ENCODE assay signal across 8 cellular contexts in genomic region chr3:149813367-149814281, GRCh38. TPM values are rescaled to one million over a fixed set of nuclear protein-coding genes. Genes with fewer than 3 reads are reported as not detected.
DNase-seq lines count a peak whose midpoint lies in the region; ATAC-seq and TF ChIP-seq lines count a peak whose summit lies in the region.

No MANE protein-coding gene starts in this region.

- POLR2A ChIA-PET in SK-N-SH (lab: Yijun Ruan, JAX) = interaction anchor here (1.2 to 2.0 kb wide), 2 partner anchors 61 to 66 kb away, joined by 3 to 6 read pairs; partner anchors contain the start of gene COMMD2

- no peak for TF ChIP-seq RAD21 in SK-N-SH (IDR thresholded peaks at IDR 0.05; ENCODE audit: low read length)

- peaks cover 28% of the 10 kb centered on the region for H4K20me1 ChIP-seq in SK-N-SH (ENCODE audit: insufficient read depth)

- no peaks in the 10 kb centered on the region for H3K9me2 ChIP-seq in SK-N-SH

- intact Hi-C loops in left colon (cut with DNase I, micrococcal nuclease) = no loop called here

- CTCF ChIA-PET in SK-N-SH (lab: Yijun Ruan, JAX) = interaction anchor here (0.6 to 1.7 kb wide), 8 partner anchors 12 to 370 kb away, joined by 3 to 9 read pairs (median 3); no protein-coding TSS in a partner anchor

- peaks cover 18% of the 10 kb centered on the region for H3K36me3 Mint-ChIP-seq in stimulated activated memory B cell treated with anti-CD40 and anti-IgM and Interleukin-4, amounts not matched to agents 10 μg/mL and 1 μg/mL and 100 μg/mL, for 72 hours

- H3F3A ChIP-seq in SK-N-SH (replicated peaks; ENCODE audit: insufficient read depth) = peaks cover 31% of the 10 kb centered on the region

- peak overlapping the region; percentile 72 for H3K9ac ChIP-seq in SK-N-SH

- no peak for TF ChIP-seq CTCF in SK-N-SH (IDR thresholded peaks at IDR 0.05)

- TF ChIP-seq EP300 in SK-N-SH (IDR thresholded peaks at IDR 0.05; ENCODE audit: borderline replicate concordance in 1 of 2, low read depth in 1 of 2, low read length in 1 of 2) = no peak

- H3K27ac ChIP-seq in SK-N-SH (ENCODE audit: low read depth in 2 of 2, low read length in 1 of 2) (peak overlapping the region; percentile 83 to 96), cingulate gyrus (ENCODE audit: low read depth, low read length) (peak overlapping the region; percentile 97)

- peak overlapping the region; percentile 93 for H2AFZ ChIP-seq in SK-N-SH (ENCODE audit: low read depth)

- peaks cover 46% of the 10 kb centered on the region for H3K79me2 ChIP-seq in SK-N-SH (ENCODE audit: insufficient read depth)

- H3K4me2 ChIP-seq in SK-N-SH = peak overlapping the region; percentile 90

- H3K27ac Mint-ChIP-seq in stimulated activated memory B cell treated with anti-CD40 and anti-IgM and Interleukin-4, amounts not matched to agents 10 μg/mL and 1 μg/mL and 100 μg/mL, for 72 hours = peak overlapping the region; percentile 98

- H3K4me3 Mint-ChIP-seq in stimulated activated memory B cell treated with anti-CD40 and anti-IgM and Interleukin-4, amounts not matched to agents 10 μg/mL and 1 μg/mL and 100 μg/mL, for 72 hours = peak overlapping the region; percentile 98

- peaks cover 63% of the 10 kb centered on the region for H3K4me1 Mint-ChIP-seq in stimulated activated memory B cell treated with anti-CD40 and anti-IgM and Interleukin-4, amounts not matched to agents 10 μg/mL and 1 μg/mL and 100 μg/mL, for 72 hours

- ATAC-seq in GM19452 (IDR thresholded peaks at IDR 0.05; ENCODE audit: unreplicated experiment) (peak; percentile 21), HG03520 (IDR thresholded peaks at IDR 0.05; ENCODE audit: unreplicated experiment) (peak; percentile 18), left colon (peak; percentile 28)
- ATAC-seq in stimulated activated memory B cell treated with anti-CD40 and anti-IgM and Interleukin-4, amounts not matched to agents 10 μg/mL and 1 μg/mL and 100 μg/mL, for 72 hours = peak; percentile 34

- H3K27me3 Mint-ChIP-seq in stimulated activated memory B cell treated with anti-CD40 and anti-IgM and Interleukin-4, amounts not matched to agents 10 μg/mL and 1 μg/mL and 100 μg/mL, for 72 hours = no peaks in the 10 kb centered on the region

- H3K9me3 ChIP-seq in SK-N-SH = no peaks in the 10 kb centered on the region; the same call in 1 of the 2 replicates

- no peaks in the 10 kb centered on the region for H3K27me3 ChIP-seq in SK-N-SH (ENCODE audit: insufficient read depth)

- under 1% methylated on average over 25 of the region's 29 CpGs for WGBS in SK-N-SH (ENCODE audit: low lambda C conversion rate)

- no peaks in the 10 kb centered on the region for H3K9me3 Mint-ChIP-seq in stimulated activated memory B cell treated with anti-CD40 and anti-IgM and Interleukin-4, amounts not matched to agents 10 μg/mL and 1 μg/mL and 100 μg/mL, for 72 hours

- DNase-seq in DMS 273 (lab: John Stamatoyannopoulos, UW; ENCODE audit: unreplicated experiment) = peak; percentile 58
- DNase-seq in SK-N-SH = peak; percentile 24
- peak in 1 of 2 donors; percentile 25 for DNase-seq in left colon
- DNase-seq in NCI-H345 (lab: John Stamatoyannopoulos, UW) = no peak

- H3K4me1 ChIP-seq in SK-N-SH (ENCODE audit: control insufficient read depth in 1 of 2, insufficient read depth in 2 of 2, low read depth in 1 of 2, low read length in 1 of 2) = peaks cover 5 to 9% of the 10 kb centered on the region in 2 experiments; a peak in 3 of 4 replicates

- peak overlapping the region; percentile 78 to 93 for H3K4me3 ChIP-seq in SK-N-SH (ENCODE audit: low read depth in 2 of 2, low read length in 1 of 2)

- no peaks in the 10 kb centered on the region for H3K36me3 ChIP-seq in SK-N-SH (replicated peaks in 1 of 2; ENCODE audit: control insufficient read depth in 1 of 2, insufficient read depth in 2 of 2, low read length in 1 of 2)

TF ChIP-seq in SK-N-SH, 30 proteins besides CTCF, POLR2A, EP300 and RAD21:
- TF ChIP-seq REST (IDR thresholded peaks at IDR 0.05; ENCODE audit: low read depth, low read length) (peak; percentile 96), IRF3 (IDR thresholded peaks at IDR 0.05; ENCODE audit: low read depth, low read length) (no peak), SIN3A (IDR thresholded peaks at IDR 0.05; ENCODE audit: borderline replicate concordance, low read depth, low read length) (peak; percentile 66; the same call in 1 of the 2 replicates)

RNA-seq across cellular contexts. Expression of gene RNF13, which starts 0.6 kb away (rescaled TPM):
- polyA plus RNA-seq in SK-N-SH (2012; rRNA removed) = 14.9 and 19.6 TPM in 2 replicates
- polyA plus RNA-seq in SK-N-SH (2012; cell fraction: cytosol; rRNA removed) = 23.0 and 27.7 TPM in 2 replicates
- polyA plus RNA-seq in SK-N-SH (2012; cell fraction: nucleus; rRNA removed) = 8.2 and 18.5 TPM in 2 replicates
- total RNA-seq in left colon = 10 to 100 TPM; 47.5 to 61.7 TPM

RNA-seq across cellular contexts. Expression of gene ANKUB1, which starts 21.3 kb away (rescaled TPM):
- polyA plus RNA-seq in SK-N-SH (2012; rRNA removed) = not detected in 2 replicates
- polyA plus RNA-seq in SK-N-SH (2012; cell fraction: cytosol; rRNA removed) = not detected in 2 replicates
- polyA plus RNA-seq in SK-N-SH (2012; cell fraction: nucleus; rRNA removed) = not detected in 2 replicates
- not detected for total RNA-seq in left colon
